ENCODE assay signal across 8 cellular contexts in the genomic region with DNA sequence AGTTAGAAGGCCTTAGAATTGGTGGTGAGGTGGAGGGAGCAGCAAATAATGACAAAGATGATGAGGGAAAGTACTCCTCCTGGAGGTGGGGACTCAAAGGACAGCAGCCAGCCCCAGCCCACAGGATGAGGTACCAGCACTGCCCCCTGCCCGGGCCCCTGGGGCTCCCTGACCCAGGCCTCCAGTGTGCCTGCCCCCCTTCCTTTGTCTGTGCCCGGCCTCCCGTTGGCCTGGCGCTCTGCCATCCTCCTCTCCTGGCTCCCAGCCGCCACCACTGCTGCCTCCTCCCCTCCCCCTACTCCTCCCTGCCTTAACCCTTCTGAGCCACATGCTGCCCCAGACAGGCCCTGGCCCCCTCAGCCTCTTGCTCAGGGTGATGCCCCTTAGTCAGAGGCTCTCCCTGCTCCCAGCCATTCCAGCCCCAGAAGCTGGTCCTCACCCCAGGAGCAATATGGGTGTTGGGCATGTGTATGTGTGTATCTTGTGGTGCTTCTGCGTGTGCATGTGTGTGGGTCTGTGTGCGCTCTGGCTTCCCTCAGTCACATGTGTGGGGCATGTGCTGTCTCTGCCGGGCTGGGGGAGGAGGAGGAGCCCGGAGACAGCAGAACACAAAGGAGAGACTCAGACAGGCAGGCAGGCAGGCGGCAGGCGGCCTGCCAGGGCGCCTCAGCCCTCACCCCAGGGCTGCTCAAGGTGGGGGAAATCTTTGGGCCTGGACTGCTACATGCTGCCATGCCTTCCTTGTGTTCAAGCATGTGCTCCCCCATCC. TPM values are rescaled to one million over a fixed set of nuclear protein-coding genes. Genes with fewer than 3 reads are reported as not detected.
DNase-seq lines count a peak whose midpoint lies in the region; ATAC-seq and TF ChIP-seq lines count a peak whose summit lies in the region.

No MANE protein-coding gene starts in this region.

- ATAC-seq in stimulated activated naive CD8-positive, alpha-beta T cell treated with anti-CD3 and anti-CD28 coated beads, Interleukin-15, Interleukin-2, amounts not matched to agents 100 U/mL and 50 U/mL, for 24 hours, result peak; percentile 41
- ATAC-seq in HG03378 (IDR thresholded peaks at IDR 0.05; ENCODE audit: unreplicated experiment), result no peak

- no peaks in the 10 kb centered on the region for H3K9me3 Mint-ChIP-seq in activated T-cell treated with anti-CD3 and anti-CD28 coated beads, Interleukin-2, amount 50 U/mL, for 24 hours

- H3K4me1 ChIP-seq in BLaER1, result peaks cover 73% of the 10 kb centered on the region
- H3K4me1 ChIP-seq in OCI-LY3 (ENCODE audit: low read length), result peaks cover 60% of the 10 kb centered on the region
- H3K4me1 ChIP-seq in esophagus squamous epithelium, result peaks cover 57 to 91% (median 68%) of the 10 kb centered on the region in 3 donors
- peaks cover 43 to 59% of the 10 kb centered on the region in 2 donors for H3K4me1 ChIP-seq in muscle layer of duodenum (ENCODE audit: control insufficient read depth in 1 of 2, insufficient read depth in 2 of 2, low read length in 2 of 2)

- H3K27ac Mint-ChIP-seq in activated T-cell treated with anti-CD3 and anti-CD28 coated beads, Interleukin-2, amount 50 U/mL, for 24 hours, result peak overlapping the region; percentile 98

- H4K20me1 ChIP-seq in BLaER1 (peaks cover 40% of the 10 kb centered on the region), OCI-LY3 (ENCODE audit: insufficient read depth, low read length) (peaks cover 16% of the 10 kb centered on the region)

- H3K36me3 Mint-ChIP-seq in activated T-cell treated with anti-CD3 and anti-CD28 coated beads, Interleukin-2, amount 50 U/mL, for 24 hours (ENCODE audit: low read depth), result peaks cover 24% of the 10 kb centered on the region

- 0 out of 2 replicates have a peak, but pooled peaks have one; percentile 11 for TF ChIP-seq CTCF in OCI-LY3 (IDR thresholded peaks at IDR 0.05; ENCODE audit: low read depth, low read length)
- no peak for TF ChIP-seq CTCF in esophagus squamous epithelium (IDR thresholded peaks at IDR 0.05)

- H3K9me3 ChIP-seq in BLaER1 (no peaks in the 10 kb centered on the region), OCI-LY3 (ENCODE audit: insufficient read depth, low read length) (no peaks in the 10 kb centered on the region), esophagus squamous epithelium (no peaks in the 10 kb centered on the region), muscle layer of duodenum (ENCODE audit: control insufficient read depth in 1 of 2, low read length in 2 of 2) (no peaks in the 10 kb centered on the region)

- H3K4me2 ChIP-seq in BLaER1 (peak overlapping the region; percentile 98), OCI-LY3 (ENCODE audit: low read length) (peak overlapping the region; percentile 99)

- peaks cover 77% of the 10 kb centered on the region for H3K79me2 ChIP-seq in OCI-LY3 (ENCODE audit: low read length)

- DNase-seq in HK-2 (ENCODE audit: unreplicated experiment), result peak; percentile 96
- peak; percentile 78 for DNase-seq in activated T-cell treated with anti-CD3 and anti-CD28 coated beads, Interleukin-2, amount 50 U/mL, for 24 hours
- DNase-seq in esophagus squamous epithelium (lab: John Stamatoyannopoulos, UW), result no peak
- peak; percentile 79 for DNase-seq in stimulated activated naive CD8-positive, alpha-beta T cell treated with anti-CD3 and anti-CD28 coated beads, Interleukin-15, Interleukin-2, amounts not matched to agents 100 U/mL and 50 U/mL, for 24 hours

- H3K36me3 ChIP-seq in BLaER1, result no peaks in the 10 kb centered on the region
- no peaks in the 10 kb centered on the region for H3K36me3 ChIP-seq in OCI-LY3 (replicated peaks; ENCODE audit: low read depth, low read length)
- H3K36me3 ChIP-seq in esophagus squamous epithelium, result no peaks in the 10 kb centered on the region
- peaks cover 0 to 3% of the 10 kb centered on the region in 2 donors for H3K36me3 ChIP-seq in muscle layer of duodenum (ENCODE audit: control insufficient read depth in 1 of 2, insufficient read depth in 2 of 2, low read length in 2 of 2)

- intact Hi-C loops in esophagus squamous epithelium (cut with DNase I), result no loop called here

- H3K4me1 Mint-ChIP-seq in activated T-cell treated with anti-CD3 and anti-CD28 coated beads, Interleukin-2, amount 50 U/mL, for 24 hours (ENCODE audit: low read depth), result peaks cover 66% of the 10 kb centered on the region

- H3K27me3 ChIP-seq in BLaER1 (no peaks in the 10 kb centered on the region), OCI-LY3 (ENCODE audit: low read depth, low read length) (no peaks in the 10 kb centered on the region), esophagus squamous epithelium (no peaks in the 10 kb centered on the region), muscle layer of duodenum (ENCODE audit: low read depth, low read length) (no peaks in the 10 kb centered on the region)

- H3K27ac ChIP-seq in BLaER1 (peak overlapping the region; percentile 99), OCI-LY3 (ENCODE audit: low read length) (peak overlapping the region; percentile 92), esophagus squamous epithelium (peak overlapping the region; percentile 96 to 100 (median 98)), muscle layer of duodenum (ENCODE audit: low read length) (peak overlapping the region; percentile 85)

- H3K4me3 ChIP-seq in BLaER1 (peak overlapping the region; percentile 96), OCI-LY3 (ENCODE audit: low read length) (peak overlapping the region; percentile 97), esophagus squamous epithelium (peak overlapping the region in 3 of 4 donors; percentile 87 to 92 (median 88)), muscle layer of duodenum (ENCODE audit: low read depth in 1 of 2, low read length in 2 of 2) (peak overlapping the region; percentile 70 to 83)

- H3K9ac ChIP-seq in BLaER1, result peak overlapping the region; percentile 99
- H3K9ac ChIP-seq in OCI-LY3 (ENCODE audit: low read length), result peak overlapping the region; percentile 95

- no peak overlapping the region for H2AFZ ChIP-seq in OCI-LY3 (ENCODE audit: low read depth, low read length)

- WGBS in esophagus squamous epithelium, 2 donors, result 2 to 6% methylated on average over 5 to 7 of the region's 12 CpGs

- peak overlapping the region; percentile 82 for H3K4me3 Mint-ChIP-seq in activated T-cell treated with anti-CD3 and anti-CD28 coated beads, Interleukin-2, amount 50 U/mL, for 24 hours

- no peaks in the 10 kb centered on the region for H3K27me3 Mint-ChIP-seq in activated T-cell treated with anti-CD3 and anti-CD28 coated beads, Interleukin-2, amount 50 U/mL, for 24 hours

- peak in 1 of 4 donors; percentile 41 for TF ChIP-seq POLR2A in esophagus squamous epithelium (IDR thresholded peaks at IDR 0.05)

RNA-seq across cellular contexts. Expression of gene LDB1, which starts 2.6 kb away (rescaled TPM):
- total RNA-seq in esophagus squamous epithelium, result 10 to 100 TPM; 26.2 to 54.0 (median 27.3) TPM

RNA-seq across cellular contexts. Expression of gene PPRC1, which starts 15.3 kb away (rescaled TPM):
- total RNA-seq in esophagus squamous epithelium, result 10 to 100 TPM; 10.5 to 29.9 (median 27.2) TPM

RNA-seq across cellular contexts. Expression of gene NOLC1, which starts 34.6 kb away (rescaled TPM):
- total RNA-seq in esophagus squamous epithelium, result 10 to 100 TPM; 38.6 to 90.6 (median 83.4) TPM

RNA-seq across cellular contexts. Expression of gene HPS6, which starts 52.4 kb away (rescaled TPM):
- total RNA-seq in esophagus squamous epithelium, result 10 to 100 TPM; 22.7 to 29.4 (median 23.3) TPM
